ENCODE assay signal across 8 cellular contexts in genomic region chr17:3890082-3890892, GRCh38. TPM values are rescaled to one million over a fixed set of nuclear protein-coding genes. Genes with fewer than 3 reads are reported as not detected.
DNase-seq lines count a peak whose midpoint lies in the region; ATAC-seq, FAIRE-seq and TF ChIP-seq lines count a peak whose summit lies in the region.

No MANE protein-coding gene starts in this region.

- no peaks in the 10 kb centered on the region for H3K9me3 ChIP-seq in T-helper 17 cell (ENCODE audit: control insufficient read depth, low read length, poor library complexity, severe bottlenecking)

- ATAC-seq in T-helper 17 cell (no peak), HG02623 (IDR thresholded peaks at IDR 0.05; ENCODE audit: unreplicated experiment) (no peak)

- peak; percentile 95 for DNase-seq in AG08395 (ENCODE audit: low spot score)
- peak; percentile 97 for DNase-seq in H54 (ENCODE audit: insufficient read length, low spot score)
- DNase-seq in T-helper 17 cell: no peak
- DNase-seq in fibroblast of mammary gland (ENCODE audit: low read depth): peak; percentile 96
- peak; percentile 68 for DNase-seq in retina
- no peak for DNase-seq in DMS153 (lab: John Stamatoyannopoulos, UW)
- no peak for DNase-seq in effector CD8-positive, alpha-beta T cell (lab: John Stamatoyannopoulos, UW)

- peak; percentile 61 for FAIRE-seq in H54 (lab: Jason Lieb, UNC)

- peak overlapping the region; percentile 89 for H3K4me3 Mint-ChIP-seq in T-helper 17 cell

- no peaks in the 10 kb centered on the region for H3K27me3 Mint-ChIP-seq in T-helper 17 cell

- H3K27ac Mint-ChIP-seq in T-helper 17 cell: no peak overlapping the region

- no peak; the same call in none of the 2 replicates for TF ChIP-seq POLR2A in H54 (IDR thresholded peaks at IDR 0.05; ENCODE audit: low read depth, low read length)

- H3K4me3 ChIP-seq in fibroblast of mammary gland (ENCODE audit: control insufficient read depth, low read depth, low read length): no peak overlapping the region

- H3K4me1 Mint-ChIP-seq in T-helper 17 cell: peaks cover 55% of the 10 kb centered on the region

- TF ChIP-seq CTCF in fibroblast of mammary gland (conservative IDR thresholded peaks at IDR 0.05; ENCODE audit: control insufficient read depth, insufficient read depth, low read depth, low read length): no peak

- no peaks in the 10 kb centered on the region for H3K36me3 Mint-ChIP-seq in T-helper 17 cell (ENCODE audit: low read depth)

RNA-seq across cellular contexts. Expression of gene CAMKK1, which starts 2.6 kb away (rescaled TPM):
- total RNA-seq in T-helper 17 cell: 1 to 10 TPM; 5.8 to 5.9 TPM

RNA-seq across cellular contexts. Expression of gene P2RX1, which starts 26.0 kb away (rescaled TPM):
- 10 to 100 TPM in 1 of 2 donors, 1 to 10 TPM in 1; 4.2 to 15.0 TPM for total RNA-seq in T-helper 17 cell

RNA-seq across cellular contexts. Expression of gene NCBP3, which starts 44.2 kb away (rescaled TPM):
- 10 to 100 TPM; 37.0 to 42.9 TPM for total RNA-seq in T-helper 17 cell

Comparison
In these comparisons a context has a peak if more than half of its experiments do, and no peak if none do; other contexts are left out.
1. DNase-seq: peak in AG08395 (single experiment), H54 (single experiment), fibroblast of mammary gland (single experiment) and retina (single experiment); none in T-helper 17 cell (0 of 3), DMS153 (single experiment) and effector CD8-positive, alpha-beta T cell (single experiment).